Comparison of ENCODE assay signal across 13 cellular contexts in genomic region chr3:78506581-78507195, GRCh38.
DNase-seq lines count a peak whose midpoint lies in the region; ATAC-seq and TF ChIP-seq lines count a peak whose summit lies in the region.
"Had no signal": no experiment of that assay in that cellular context is flagged by ENCODE, and none has a peak within 500 bp of the region (broad histone marks: within the 10 kb centered on the region; RNA-seq: fewer than 3 reads in every experiment).

No MANE protein-coding gene starts in this region.

- TF ChIP-seq CTCF in cardiac muscle cell (IDR thresholded peaks at IDR 0.05; ENCODE audit: low read depth, low read length), result no peak
- no peak for TF ChIP-seq CTCF in CD14-positive monocyte (IDR thresholded peaks at IDR 0.05)

- peaks cover 17% of the 10 kb centered on the region for H3K4me1 ChIP-seq in cardiac muscle cell (ENCODE audit: low read depth)

- intact Hi-C loops in cardiac septum (cut with DNase I), result no loop called here
- intact Hi-C loops in CD14-positive monocyte (cut with micrococcal nuclease), result no loop called here

- H3K4me3 Mint-ChIP-seq in CD14-positive monocyte, result no peak overlapping the region
- no peak overlapping the region for H3K4me3 Mint-ChIP-seq in activated naive CD8-positive, alpha-beta T cell treated with anti-CD3 and anti-CD28 coated beads, Interleukin-2, amount 50 U/mL, for 24 hours

- no peaks in the 10 kb centered on the region for H3K9me3 ChIP-seq in cardiac muscle cell (ENCODE audit: low read depth)
- H3K9me3 ChIP-seq: ovary had no signal

- H3K27ac Mint-ChIP-seq in CD14-positive monocyte, result no peak overlapping the region
- H3K27ac Mint-ChIP-seq in activated naive CD8-positive, alpha-beta T cell treated with anti-CD3 and anti-CD28 coated beads, Interleukin-2, amount 50 U/mL, for 24 hours, result no peak overlapping the region

- peak overlapping the region; percentile 23 for H3K27ac ChIP-seq in cardiac muscle cell
- H3K27ac ChIP-seq: ovary, VCaP had no signal

- no peaks in the 10 kb centered on the region for H3K27me3 Mint-ChIP-seq in CD14-positive monocyte (ENCODE audit: low read depth in 3 of 3)
- no peaks in the 10 kb centered on the region for H3K27me3 Mint-ChIP-seq in activated naive CD8-positive, alpha-beta T cell treated with anti-CD3 and anti-CD28 coated beads, Interleukin-2, amount 50 U/mL, for 24 hours

- H3K36me3 Mint-ChIP-seq in CD14-positive monocyte, result no peaks in the 10 kb centered on the region
- H3K36me3 Mint-ChIP-seq in activated naive CD8-positive, alpha-beta T cell treated with anti-CD3 and anti-CD28 coated beads, Interleukin-2, amount 50 U/mL, for 24 hours (ENCODE audit: low read depth), result no peaks in the 10 kb centered on the region
- H3K36me3 Mint-ChIP-seq: brain had no signal

- H3K9me3 Mint-ChIP-seq in CD14-positive monocyte, result peaks cover 0 to 10% (median 4%) of the 10 kb centered on the region in 7 donors
- peaks cover 9% of the 10 kb centered on the region for H3K9me3 Mint-ChIP-seq in activated naive CD8-positive, alpha-beta T cell treated with anti-CD3 and anti-CD28 coated beads, Interleukin-2, amount 50 U/mL, for 24 hours

- H3K4me1 Mint-ChIP-seq in CD14-positive monocyte, result no peaks in the 10 kb centered on the region
- no peaks in the 10 kb centered on the region for H3K4me1 Mint-ChIP-seq in activated naive CD8-positive, alpha-beta T cell treated with anti-CD3 and anti-CD28 coated beads, Interleukin-2, amount 50 U/mL, for 24 hours

- no peaks in the 10 kb centered on the region for H3K36me3 ChIP-seq in cardiac muscle cell
- H3K36me3 ChIP-seq: ovary had no signal

- H3K27me3 ChIP-seq in cardiac muscle cell, result no peaks in the 10 kb centered on the region
- H3K27me3 ChIP-seq: ovary had no signal

- no peak overlapping the region for H3K4me3 ChIP-seq in cardiac muscle cell
- H3K4me3 ChIP-seq: ovary had no signal

- ATAC-seq in HG03097 (IDR thresholded peaks at IDR 0.05; ENCODE audit: low FRiP score, unreplicated experiment), result no peak
- no peak for ATAC-seq in activated naive CD8-positive, alpha-beta T cell treated with anti-CD3 and anti-CD28 coated beads, Interleukin-2, amount 50 U/mL, for 24 hours

- DNase-seq in cardiac muscle cell (ENCODE audit: low read depth in 1 of 2, low spot score in 1 of 2) (peak in 1 of 2 donors; percentile 25), cardiac septum (ENCODE audit: low spot score) (no peak), T1000 (lab: John Stamatoyannopoulos, UW) (peak; percentile 33), kidney glomerular epithelial cell (lab: John Stamatoyannopoulos, UW) (peak; percentile 65), CD14-positive monocyte (ENCODE audit: low spot score) (no peak)
- no peak for DNase-seq in stimulated activated CD4-positive, alpha-beta T cell treated with anti-CD3 and anti-CD28 coated beads, Interleukin-15, amount 100 ng/mL, for 24 hours
- DNase-seq in activated naive CD8-positive, alpha-beta T cell treated with anti-CD3 and anti-CD28 coated beads, Interleukin-2, amount 50 U/mL, for 24 hours, result no peak
- DNase-seq: ACHN, NCI-H1436, ovary had no signal

Comparison
In these comparisons a context has a peak if more than half of its experiments do, and no peak if none do; other contexts are left out.
1. DNase-seq: peak in T1000 (single experiment) and kidney glomerular epithelial cell (single experiment); none in cardiac septum (single experiment), CD14-positive monocyte (single experiment), stimulated activated CD4-positive, alpha-beta T cell treated with anti-CD3 and anti-CD28 coated beads, Interleukin-15, amount 100 ng/mL, for 24 hours (single experiment) and activated naive CD8-positive, alpha-beta T cell treated with anti-CD3 and anti-CD28 coated beads, Interleukin-2, amount 50 U/mL, for 24 hours (single experiment).